Comparison of ENCODE assay signal across 13 cellular contexts in the genomic region with DNA sequence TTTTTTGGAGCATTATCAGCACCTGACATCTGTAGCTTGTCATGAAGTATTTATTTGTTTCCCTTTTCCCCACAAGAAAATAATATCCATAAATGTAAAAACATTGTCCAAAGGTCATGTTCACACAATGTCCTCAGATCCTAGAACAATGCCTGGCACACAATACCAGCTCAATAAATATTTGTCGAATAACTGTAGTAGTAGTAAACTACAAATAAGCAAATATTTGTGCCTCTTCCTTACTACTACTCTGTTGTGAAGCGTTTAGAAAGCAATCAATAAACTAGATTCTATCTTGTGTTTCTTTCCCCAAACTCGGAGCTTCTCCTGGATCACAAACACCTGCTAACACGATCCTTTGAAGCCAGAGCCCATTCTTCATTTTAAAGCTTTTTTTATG.
DNase-seq lines count a peak whose midpoint lies in the region; ATAC-seq and TF ChIP-seq lines count a peak whose summit lies in the region.
"Had no signal": no experiment of that assay in that cellular context is flagged by ENCODE, and none has a peak within 500 bp of the region (broad histone marks: within the 10 kb centered on the region; RNA-seq: fewer than 3 reads in every experiment).

No MANE protein-coding gene starts in this region.

- no peak for ATAC-seq in upper lobe of right lung

- no peaks in the 10 kb centered on the region for H3K9me3 ChIP-seq in upper lobe of right lung
- H3K9me3 ChIP-seq: HAP-1 had no signal

- H3K4me3 ChIP-seq in LNCaP clone FGC (ENCODE audit: low read depth, low read length): no peak overlapping the region
- no peak overlapping the region for H3K4me3 ChIP-seq in upper lobe of right lung
- H3K4me3 ChIP-seq: HAP-1 had no signal

- peak; percentile 55 for DNase-seq in DMS53 (lab: John Stamatoyannopoulos, UW)
- DNase-seq in LNCaP clone FGC (ENCODE audit: low read depth): peak; percentile 71
- no peak for DNase-seq in upper lobe of right lung
- no peak for DNase-seq in stimulated activated CD4-positive, alpha-beta T cell treated with anti-CD3 and anti-CD28 coated beads, Interleukin-4, amount 100 ng/mL, for 1 hour
- DNase-seq in DMS114 treated with DMSO at 0.1 percent for 48 hours (lab: John Stamatoyannopoulos, UW; ENCODE audit: unreplicated experiment): no peak
- DNase-seq: C1 segment of cervical spinal cord; Caco-2; CD4-positive, alpha-beta memory T cell; DND-41; GOT3; HFFc6 had no signal

- no peaks in the 10 kb centered on the region for H3K4me1 ChIP-seq in upper lobe of right lung
- H3K4me1 ChIP-seq: HAP-1 had no signal

- no peak for TF ChIP-seq CTCF in LNCaP clone FGC (IDR thresholded peaks at IDR 0.05; ENCODE audit: control insufficient read depth, extremely low read depth, insufficient read depth)
- no peak for TF ChIP-seq CTCF in VCaP (conservative IDR thresholded peaks at IDR 0.05)
- no peak for TF ChIP-seq CTCF in upper lobe of right lung (IDR thresholded peaks at IDR 0.05)

- no peaks in the 10 kb centered on the region for H3K27me3 ChIP-seq in upper lobe of right lung

- peak overlapping the region; percentile 41 for H3K27ac ChIP-seq in VCaP
- H3K27ac ChIP-seq in upper lobe of right lung: no peak overlapping the region

- intact Hi-C loops in upper lobe of right lung (cut with DNase I): no loop called here

- no peaks in the 10 kb centered on the region for H3K36me3 ChIP-seq in upper lobe of right lung
- H3K36me3 ChIP-seq: HAP-1 had no signal

Comparison
In these comparisons a context has a peak if more than half of its experiments do, and no peak if none do; other contexts are left out.
1. DNase-seq: peak in DMS53 (single experiment) and LNCaP clone FGC (single experiment); none in upper lobe of right lung (single experiment), stimulated activated CD4-positive, alpha-beta T cell treated with anti-CD3 and anti-CD28 coated beads, Interleukin-4, amount 100 ng/mL, for 1 hour (single experiment) and DMS114 treated with DMSO at 0.1 percent for 48 hours (single experiment).